5 cellular contexts compared by ENCODE assay signal in genomic region chr5:134990183-134990582, GRCh38. TPM values are rescaled to one million over a fixed set of nuclear protein-coding genes. Genes with fewer than 3 reads are reported as not detected.
"Had no signal": no experiment of that assay in that cellular context is flagged by ENCODE, and none has a peak within 500 bp of the region (broad histone marks: within the 10 kb centered on the region; RNA-seq: fewer than 3 reads in every experiment).

No MANE protein-coding gene starts in this region.

RNA-seq across cellular contexts. Expression of gene CATSPER3, which starts 22.5 kb away (rescaled TPM):
- total RNA-seq: ascending aorta, cardiac muscle cell had no signal

RNA-seq across cellular contexts. Expression of gene PITX1, which starts 43.8 kb away (rescaled TPM):
- total RNA-seq: activated CD4-positive, alpha-beta T cell treated with anti-CD3 and anti-CD28 coated beads, Interleukin-2, amount 10 ng/mL, durations not matched to agents 7 days and 5 days; activated CD8-positive, alpha-beta T cell treated with anti-CD3 and anti-CD28 coated beads, Interleukin-2, amount 10 ng/mL, durations not matched to agents 7 days and 5 days; activated naive CD8-positive, alpha-beta T cell treated with anti-CD3 and anti-CD28 coated beads, Interleukin-2, amount 10 ng/mL, durations not matched to agents 7 days and 5 days; cardiac muscle cell had no signal
